In genomic region chr11:60924110-60924905, GRCh38 we compare ENCODE assay signal across 8 cellular contexts. TPM values are rescaled to one million over a fixed set of nuclear protein-coding genes. Genes with fewer than 3 reads are reported as not detected.
DNase-seq lines count a peak whose midpoint lies in the region; ATAC-seq and TF ChIP-seq lines count a peak whose summit lies in the region.

Gene TMEM132A (plus strand): TSS chr11:60924460. CDS start chr11:60924634, 174 bp downstream.

- H3K4me3 Mint-ChIP-seq in activated naive CD4-positive, alpha-beta T cell treated with anti-CD3 and anti-CD28 coated beads, Interleukin-2, amount 10 ng/mL, durations not matched to agents 7 days and 5 days: peak within 1 kb of the TSS; percentile 51

- H3K4me2 ChIP-seq in Karpas-422 (ENCODE audit: low read depth, low read length, poor library complexity, severe bottlenecking): peak within 1 kb of the TSS; percentile 62

- H2AFZ ChIP-seq in Karpas-422 (ENCODE audit: low read length): no peak within 1 kb of the TSS; the same call in 1 of the 2 replicates

- H3K36me3 ChIP-seq in Karpas-422 (ENCODE audit: insufficient read depth, low read length): peaks cover 14% of the 10 kb centered on the region
- H3K36me3 ChIP-seq in SK-N-MC (ENCODE audit: insufficient read depth, low read length): peaks cover 43% of the 10 kb centered on the region
- peaks cover 33 to 52% (median 41%) of the 10 kb centered on the region in 4 donors for H3K36me3 ChIP-seq in stomach

- peaks cover 22% of the 10 kb centered on the region for H3K36me3 Mint-ChIP-seq in activated naive CD4-positive, alpha-beta T cell treated with anti-CD3 and anti-CD28 coated beads, Interleukin-2, amount 10 ng/mL, durations not matched to agents 7 days and 5 days

- peak; percentile 41 for DNase-seq in activated naive CD4-positive, alpha-beta T cell treated with anti-CD3 and anti-CD28 coated beads, Interleukin-2, amount 10 ng/mL, durations not matched to agents 7 days and 5 days
- no peak for DNase-seq in activated naive CD4-positive, alpha-beta T cell (lab: John Stamatoyannopoulos, UW)
- no peak for DNase-seq in Karpas-422
- no peak for DNase-seq in SK-N-MC (ENCODE audit: low read depth, low spot score)
- peak; percentile 89 for DNase-seq in ecto neural progenitor cell (ENCODE audit: low spot score)
- DNase-seq in lower leg skin (ENCODE audit: low spot score in 2 of 2): peak; percentile 36 to 93
- DNase-seq in stomach: peak; percentile 82

- H3K4me3 ChIP-seq in Karpas-422 (ENCODE audit: low read length) (peak within 1 kb of the TSS; percentile 64), SK-N-MC (peak within 1 kb of the TSS; percentile 91), lower leg skin (ENCODE audit: low read depth, poor library complexity, severe bottlenecking) (peak within 1 kb of the TSS; percentile 26), stomach (peak within 1 kb of the TSS; percentile 61 to 86 (median 72))

- no peak for TF ChIP-seq EP300 in stomach (IDR thresholded peaks at IDR 0.05)

- H4K20me1 ChIP-seq in Karpas-422 (ENCODE audit: insufficient read depth, low read depth, low read length): no peaks in the 10 kb centered on the region

- H3K4me1 ChIP-seq in Karpas-422 (ENCODE audit: low read length): peaks cover 33% of the 10 kb centered on the region
- peaks cover 18 to 60% (median 54%) of the 10 kb centered on the region in 4 donors for H3K4me1 ChIP-seq in stomach

- no peak within 1 kb of the TSS for H3K27ac ChIP-seq in Karpas-422 (ENCODE audit: low read length)
- H3K27ac ChIP-seq in SK-N-MC: no peak within 1 kb of the TSS; the same call in 1 of the 2 replicates
- H3K27ac ChIP-seq in stomach: peak within 1 kb of the TSS; percentile 13 to 74 (median 70)

- no peaks in the 10 kb centered on the region for H3K79me2 ChIP-seq in Karpas-422 (ENCODE audit: low read length)

- H3K27me3 ChIP-seq in Karpas-422 (ENCODE audit: low read length): no peaks in the 10 kb centered on the region
- H3K27me3 ChIP-seq in stomach: peaks cover 0 to 25% (median 14%) of the 10 kb centered on the region in 3 donors

- H3K9me3 ChIP-seq in Karpas-422 (ENCODE audit: low read length) (no peaks in the 10 kb centered on the region), SK-N-MC (ENCODE audit: low read depth, low read length) (no peaks in the 10 kb centered on the region), stomach (no peaks in the 10 kb centered on the region)

- TF ChIP-seq CTCF in lower leg skin (IDR thresholded peaks at IDR 0.05): no peak
- no peak for TF ChIP-seq CTCF in stomach (IDR thresholded peaks at IDR 0.05)

- intact Hi-C loops in lower leg skin (cut with DNase I; ENCODE audit: low total_unique reads): no loop called here
- intact Hi-C loops in stomach (cut with DNase I; ENCODE audit: low total_unique reads): loop anchor here (5.0 kb wide), 1 partner anchor 198 kb away; no protein-coding TSS in a partner anchor

- no peak for ATAC-seq in HG02938 (IDR thresholded peaks at IDR 0.05; ENCODE audit: unreplicated experiment)

- H3K9ac ChIP-seq in Karpas-422 (ENCODE audit: low read length): peak within 1 kb of the TSS; percentile 62
- H3K9ac ChIP-seq in SK-N-MC (ENCODE audit: insufficient read length): peak within 1 kb of the TSS; percentile 89

- 0 to 1% methylated on average over 16 to 37 of the region's 69 CpGs for WGBS in lower leg skin, 2 donors
- 0 to 3% (median 1%) methylated on average over 20 to 69 of the region's 69 CpGs for WGBS in stomach, 5 donors

- CTCF ChIA-PET in activated naive CD4-positive, alpha-beta T cell treated with anti-CD3 and anti-CD28 coated beads, Interleukin-2, amount 10 ng/mL, durations not matched to agents 7 days and 5 days (lab: Charles Lee): interaction anchor here (0.7 kb wide), 1 partner anchor 9 kb away, joined by 3 read pairs; no protein-coding TSS in a partner anchor

- peaks cover 12% of the 10 kb centered on the region for H3K4me1 Mint-ChIP-seq in activated naive CD4-positive, alpha-beta T cell treated with anti-CD3 and anti-CD28 coated beads, Interleukin-2, amount 10 ng/mL, durations not matched to agents 7 days and 5 days

- TF ChIP-seq POLR2A in lower leg skin (IDR thresholded peaks at IDR 0.05) (no peak), stomach (IDR thresholded peaks at IDR 0.05) (no peak)

- no peaks in the 10 kb centered on the region for H3K9me3 Mint-ChIP-seq in activated naive CD4-positive, alpha-beta T cell treated with anti-CD3 and anti-CD28 coated beads, Interleukin-2, amount 10 ng/mL, durations not matched to agents 7 days and 5 days

- peaks cover 64% of the 10 kb centered on the region for H3K27me3 Mint-ChIP-seq in activated naive CD4-positive, alpha-beta T cell treated with anti-CD3 and anti-CD28 coated beads, Interleukin-2, amount 10 ng/mL, durations not matched to agents 7 days and 5 days

- no peaks in the 10 kb centered on the region for H3K9me2 ChIP-seq in Karpas-422 (replicated peaks; ENCODE audit: insufficient read depth, low read length)

- H3K27ac Mint-ChIP-seq in activated naive CD4-positive, alpha-beta T cell treated with anti-CD3 and anti-CD28 coated beads, Interleukin-2, amount 10 ng/mL, durations not matched to agents 7 days and 5 days: no peak within 1 kb of the TSS

RNA-seq across cellular contexts. Expression of gene TMEM132A, which starts in this region (rescaled TPM):
- total RNA-seq in Karpas-422 (2014; rRNA removed; shearing (Covaris generic); ENCODE audit: low replicate concordance): 1.6 and 5.2 TPM in 2 replicates
- total RNA-seq in lower leg skin (10 to 100 TPM in 1 of 4 donors, 1 to 10 TPM in 3; 2.9 to 13.7 (median 5.3) TPM), stomach (100 to 1,000 TPM in 1 of 5 donors, 10 to 100 TPM in 3, 1 to 10 TPM in 1; 8.4 to 142 (median 29.2) TPM)
- 10 to 100 TPM in 2 of 3 donors, 1 to 10 TPM in 1; 8.4 to 62.9 (median 25.2) TPM for polyA plus RNA-seq in stomach

Comparison
In these comparisons a context has a peak if more than half of its experiments do, and no peak if none do; other contexts are left out.
1. DNase-seq: peak in activated naive CD4-positive, alpha-beta T cell treated with anti-CD3 and anti-CD28 coated beads, Interleukin-2, amount 10 ng/mL, durations not matched to agents 7 days and 5 days (single experiment), ecto neural progenitor cell (single experiment), lower leg skin (2 of 2) and stomach (single experiment); none in activated naive CD4-positive, alpha-beta T cell (0 of 4), Karpas-422 (single experiment) and SK-N-MC (single experiment).
2. H3K27ac ChIP-seq: peak in stomach (5 of 5); none in Karpas-422 (single experiment) and SK-N-MC (single experiment).
3. H3K4me3 ChIP-seq: peak in every context shown above with its lines; median percentile 91 in SK-N-MC; 72 in stomach; 64 in Karpas-422; 26 in lower leg skin.